In genomic region chr2:106284255-106284654, GRCh38 we compare ENCODE assay signal across 21 cellular contexts.
DNase-seq lines count a peak whose midpoint lies in the region; ATAC-seq and TF ChIP-seq lines count a peak whose summit lies in the region.
"Had no signal": no experiment of that assay in that cellular context is flagged by ENCODE, and none has a peak within 500 bp of the region (broad histone marks: within the 10 kb centered on the region; RNA-seq: fewer than 3 reads in every experiment).

No MANE protein-coding gene starts in this region.

- no peak overlapping the region for H2BK15ac ChIP-seq in neuronal stem cell (ENCODE audit: low read length)

- no peak overlapping the region for H2BK120ac ChIP-seq in neuronal stem cell (ENCODE audit: low read depth, low read length)

- intact Hi-C loops in Right ventricle myocardium superior (cut with DNase I): no loop called here
- intact Hi-C loops in left ventricle myocardium inferior (cut with micrococcal nuclease): no loop called here

- DNase-seq in Right ventricle myocardium superior: no peak
- no peak for DNase-seq in left ventricle myocardium inferior
- DNase-seq in left lobe of liver (ENCODE audit: low spot score): peak; percentile 33
- no peak for DNase-seq in neuronal stem cell (ENCODE audit: low spot score)
- DNase-seq in type B pancreatic cell (ENCODE audit: extremely low spot score, unreplicated experiment): no peak
- DNase-seq in NCI-H748 treated with DMSO at 0.1 percent for 48 hours (lab: John Stamatoyannopoulos, UW): no peak
- DNase-seq in GM03348 (ENCODE audit: low spot score): no peak
- DNase-seq in stimulated activated CD4-positive, alpha-beta T cell treated with anti-CD3 and anti-CD28 coated beads, Interleukin-2, amount 100 ng/mL, for 24 hours: no peak
- DNase-seq: GDM1, GOT3, HCEC 1CT, KG1, NCI-H1092 treated with DMSO at 0.1 percent for 48 hours, NCI-H1436 treated with DMSO at 0.1 percent for 48 hours, NCI-H2029, NCI-H2171 treated with DMSO at 0.1 percent for 48 hours, NCI-H524 treated with DMSO at 0.1 percent for 48 hours, PC-3, SIG-M5 had no signal

- H3K23ac ChIP-seq in neuronal stem cell (ENCODE audit: low read depth, low read length, poor library complexity): no peak overlapping the region

- H3K9me3 ChIP-seq in left ventricle myocardium inferior (replicated peaks): no peaks in the 10 kb centered on the region
- H3K9me3 ChIP-seq in neuronal stem cell (replicated peaks in 1 of 2; ENCODE audit: control insufficient read depth in 2 of 2, insufficient read depth in 1 of 2, low read depth in 1 of 2, low read length in 2 of 2): peaks cover 0 to 5% of the 10 kb centered on the region in 2 donors

- no peaks in the 10 kb centered on the region for H3K36me3 Mint-ChIP-seq in type B pancreatic cell
- H3K36me3 Mint-ChIP-seq: CD14-positive monocyte had no signal

- peaks cover 52% of the 10 kb centered on the region for H3K4me1 Mint-ChIP-seq in type B pancreatic cell (ENCODE audit: unreplicated experiment)
- H3K4me1 Mint-ChIP-seq: B cell, CD14-positive monocyte had no signal

- no peak overlapping the region for H3K9ac ChIP-seq in neuronal stem cell (ENCODE audit: low read depth, low read length, poor library complexity)

- H3K4me3 ChIP-seq in left ventricle myocardium inferior (no peak overlapping the region), neuronal stem cell (ENCODE audit: low read length in 2 of 2) (no peak overlapping the region)

- H2AFZ ChIP-seq in neuronal stem cell (ENCODE audit: low read length): peak overlapping the region; percentile 30

- no peaks in the 10 kb centered on the region for H3K36me3 ChIP-seq in left ventricle myocardium inferior
- no peaks in the 10 kb centered on the region for H3K36me3 ChIP-seq in neuronal stem cell (replicated peaks in 1 of 2; ENCODE audit: control insufficient read depth in 2 of 2, insufficient read depth in 2 of 2, low read length in 2 of 2)

- H3K14ac ChIP-seq in neuronal stem cell (ENCODE audit: low read length): no peak overlapping the region

- H3K18ac ChIP-seq in neuronal stem cell (ENCODE audit: low read length): no peak overlapping the region

- TF ChIP-seq CTCF in left ventricle myocardium inferior (IDR thresholded peaks at IDR 0.05; ENCODE audit: borderline replicate concordance) (no peak), type B pancreatic cell (conservative IDR thresholded peaks at IDR 0.05) (no peak)

- no peaks in the 10 kb centered on the region for H3K9me3 Mint-ChIP-seq in type B pancreatic cell

- H3K27me3 Mint-ChIP-seq in type B pancreatic cell: no peaks in the 10 kb centered on the region

- no peak overlapping the region for H3K27ac ChIP-seq in left ventricle myocardium inferior (replicated peaks)
- no peak overlapping the region for H3K27ac ChIP-seq in neuronal stem cell (replicated peaks; ENCODE audit: low read length)

- no peak overlapping the region for H2AK5ac ChIP-seq in neuronal stem cell (ENCODE audit: low read depth, low read length)

- H3K4me3 Mint-ChIP-seq in type B pancreatic cell: no peak overlapping the region
- H3K4me3 Mint-ChIP-seq: B cell, CD14-positive monocyte had no signal

- no peak overlapping the region for H2BK12ac ChIP-seq in neuronal stem cell (ENCODE audit: low read length)

- no peak overlapping the region for H3K4ac ChIP-seq in neuronal stem cell (ENCODE audit: low read length)

- H4K8ac ChIP-seq in neuronal stem cell (ENCODE audit: low read depth, low read length): no peak overlapping the region

- peak overlapping the region; percentile 5 for H3K27ac Mint-ChIP-seq in type B pancreatic cell
- H3K27ac Mint-ChIP-seq: B cell had no signal

- H3K4me1 ChIP-seq in left ventricle myocardium inferior (no peaks in the 10 kb centered on the region), neuronal stem cell (ENCODE audit: control insufficient read depth in 2 of 2, insufficient read depth in 1 of 2, low read depth in 1 of 2, low read length in 2 of 2) (peaks cover 2 to 53% of the 10 kb centered on the region in 2 donors)

- no peak overlapping the region for H4K91ac ChIP-seq in neuronal stem cell (ENCODE audit: low read depth, low read length, poor library complexity)

- no peak overlapping the region for H3K4me2 ChIP-seq in neuronal stem cell (ENCODE audit: insufficient read depth, low read length, poor library complexity, severe bottlenecking)

- H3K27me3 ChIP-seq in left ventricle myocardium inferior (ENCODE audit: low read depth): no peaks in the 10 kb centered on the region
- no peaks in the 10 kb centered on the region for H3K27me3 ChIP-seq in neuronal stem cell (ENCODE audit: control insufficient read depth in 3 of 3, insufficient read depth in 3 of 3, low read depth in 1 of 3, low read length in 3 of 3)

- H2BK5ac ChIP-seq in neuronal stem cell (ENCODE audit: low read length): no peak overlapping the region

- peak; percentile 34 for ATAC-seq in Right ventricle myocardium superior (ENCODE audit: poor library complexity)
- ATAC-seq in left lobe of liver: no peak
- ATAC-seq: PC-3 had no signal

- H3K79me1 ChIP-seq in neuronal stem cell (ENCODE audit: low read depth, low read length): no peaks in the 10 kb centered on the region

- WGBS in neuronal stem cell (ENCODE audit: extremely low coverage in 2 of 2, insufficient read length in 2 of 2, insufficient replicate concordance in 1 of 2), 2 donors: no CpG with 5 or more reads among the region's 5 CpGs
